Comparison of ENCODE assay signal across 16 cellular contexts in genomic region chrX:84078991-84079390, GRCh38.
"Had no signal": no experiment of that assay in that cellular context is flagged by ENCODE, and none has a peak within 500 bp of the region (broad histone marks: within the 10 kb centered on the region; RNA-seq: fewer than 3 reads in every experiment).

No MANE protein-coding gene starts in this region.

- H3K4me1 Mint-ChIP-seq: activated naive CD4-positive, alpha-beta T cell treated with anti-CD3 and anti-CD28 coated beads, Interleukin-2, amount 50 U/mL, for 24 hours; naive thymus-derived CD8-positive, alpha-beta T cell; T-cell had no signal

- DNase-seq: activated CD4-positive, alpha-beta T cell treated with anti-CD3 and anti-CD28 coated beads for 1 hour; activated CD4-positive, alpha-beta T cell treated with anti-CD3 and anti-CD28 coated beads, Interleukin-2, amount 50 U/mL, for 4 hours; activated effector memory CD4-positive, alpha-beta T cell treated with Interleukin-2 at 50 U/mL for 16 hours; adrenal gland; mammary epithelial cell; naive thymus-derived CD8-positive, alpha-beta T cell; stomach; T-cell; T-helper 9 cell; uterus had no signal

- H3K27me3 ChIP-seq: adrenal gland, cardiac muscle cell, gastroesophageal sphincter, right atrium auricular region, stomach, uterus had no signal

- H3K27ac Mint-ChIP-seq: activated naive CD4-positive, alpha-beta T cell treated with anti-CD3 and anti-CD28 coated beads, Interleukin-2, amount 50 U/mL, for 24 hours; naive thymus-derived CD8-positive, alpha-beta T cell; progenitor cell of endocrine pancreas; T-cell had no signal

- H3K9me3 Mint-ChIP-seq: activated naive CD4-positive, alpha-beta T cell treated with anti-CD3 and anti-CD28 coated beads, Interleukin-2, amount 50 U/mL, for 24 hours had no signal

- H3K27ac ChIP-seq: adrenal gland, cardiac muscle cell, epithelial cell of prostate, gastroesophageal sphincter, right atrium auricular region, stomach, uterus had no signal

- H3K36me3 Mint-ChIP-seq: activated naive CD4-positive, alpha-beta T cell treated with anti-CD3 and anti-CD28 coated beads, Interleukin-2, amount 50 U/mL, for 24 hours; T-cell had no signal

- H3K9me3 ChIP-seq: adrenal gland had no signal

- H3K4me3 Mint-ChIP-seq: activated naive CD4-positive, alpha-beta T cell treated with anti-CD3 and anti-CD28 coated beads, Interleukin-2, amount 50 U/mL, for 24 hours; naive thymus-derived CD8-positive, alpha-beta T cell; T-cell had no signal

- H3K27me3 Mint-ChIP-seq: activated naive CD4-positive, alpha-beta T cell treated with anti-CD3 and anti-CD28 coated beads, Interleukin-2, amount 50 U/mL, for 24 hours; naive thymus-derived CD8-positive, alpha-beta T cell; progenitor cell of endocrine pancreas had no signal

- H3K36me3 ChIP-seq: adrenal gland, cardiac muscle cell, gastroesophageal sphincter, right atrium auricular region, stomach, uterus had no signal

- ATAC-seq: gastroesophageal sphincter; naive thymus-derived CD8-positive, alpha-beta T cell; T-cell had no signal

- H3K4me1 ChIP-seq: adrenal gland, gastroesophageal sphincter, right atrium auricular region, stomach, uterus had no signal

- H3K4me3 ChIP-seq: adrenal gland, cardiac muscle cell, gastroesophageal sphincter, right atrium auricular region, stomach, uterus had no signal
